In the genomic region with DNA sequence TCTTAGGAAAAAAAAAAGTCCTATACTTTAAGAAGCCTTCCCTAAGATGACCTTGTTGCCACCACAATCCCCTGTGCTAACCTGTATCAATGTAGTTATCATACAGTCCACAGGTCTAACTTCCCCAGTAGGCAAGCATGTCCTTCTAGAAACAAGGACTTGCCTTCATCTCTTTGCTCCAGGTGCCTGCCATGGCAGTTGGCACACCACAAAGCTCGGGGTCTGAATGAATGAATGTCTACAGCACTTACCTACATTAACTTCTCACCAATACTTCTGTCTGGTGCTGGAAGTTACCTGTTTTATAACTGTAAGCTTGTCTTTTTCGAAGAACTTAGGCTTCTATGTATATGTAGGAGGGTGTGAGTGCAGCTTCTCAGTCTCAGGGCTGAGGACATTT, we compare ENCODE assay signal across 1 cellular context.
TF ChIP-seq lines count a peak whose summit lies in the region.

No MANE protein-coding gene starts in this region.

TF ChIP-seq in GM12878, 131 proteins besides CTCF, POLR2A, EP300 and RAD21:
- no peak for TF ChIP-seq CBX5 (IDR thresholded peaks at IDR 0.05; ENCODE audit: low read depth)
- no peak for TF ChIP-seq TCF12 (IDR thresholded peaks at IDR 0.05; ENCODE audit: low read depth, low read length)
- no peak for TF ChIP-seq ZNF24 (IDR thresholded peaks at IDR 0.05)
